11 cellular contexts compared by ENCODE assay signal in the genomic region with DNA sequence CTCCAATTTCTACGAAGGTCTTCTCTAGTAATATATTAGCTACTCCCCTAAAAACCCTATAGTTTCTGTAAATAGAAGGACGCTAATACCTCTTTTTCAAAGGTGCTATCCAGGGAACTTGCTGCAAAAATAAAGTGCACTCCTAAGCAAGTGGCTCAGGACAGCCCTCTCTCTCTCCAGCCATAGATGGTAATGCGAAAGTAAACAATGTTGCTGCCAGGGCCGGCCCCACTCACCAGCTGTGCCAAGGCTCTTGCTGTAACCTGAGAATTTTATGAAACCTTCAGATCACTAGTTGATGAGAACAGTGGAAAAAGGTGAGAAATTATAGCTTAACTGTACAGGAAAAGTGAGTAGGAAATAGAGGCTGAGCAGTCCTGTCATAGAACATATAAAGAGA. TPM values are rescaled to one million over a fixed set of nuclear protein-coding genes. Genes with fewer than 3 reads are reported as not detected.
DNase-seq lines count a peak whose midpoint lies in the region; ATAC-seq and TF ChIP-seq lines count a peak whose summit lies in the region.
"Had no signal": no experiment of that assay in that cellular context is flagged by ENCODE, and none has a peak within 500 bp of the region (broad histone marks: within the 10 kb centered on the region; RNA-seq: fewer than 3 reads in every experiment).

No MANE protein-coding gene starts in this region.

- ATAC-seq in activated B cell treated with CpG ODN at 0.5 μM for 24 hours (ENCODE audit: low read depth) (no peak), right lobe of liver (peak; percentile 100), HG02970 (IDR thresholded peaks at IDR 0.05; ENCODE audit: low FRiP score, unreplicated experiment) (no peak)
- ATAC-seq: activated T-helper 17 cell treated with anti-CD3 and anti-CD28 coated beads, Interleukin-2, amount 50 U/mL, for 72 hours; natural killer cell had no signal

- peaks cover 2% of the 10 kb centered on the region for H3K9me3 Mint-ChIP-seq in activated B cell treated with CpG ODN at 0.5 μM for 24 hours
- H3K9me3 Mint-ChIP-seq: activated T-helper 17 cell treated with anti-CD3 and anti-CD28 coated beads, Interleukin-2, amount 50 U/mL, for 72 hours had no signal

- H3K4me1 ChIP-seq in right lobe of liver: peaks cover 0 to 5% (median 2%) of the 10 kb centered on the region in 4 donors

- H3K27me3 ChIP-seq in MG63: no peaks in the 10 kb centered on the region
- H3K27me3 ChIP-seq in right lobe of liver: no peaks in the 10 kb centered on the region

- DNase-seq in AG10803 (ENCODE audit: low read depth) (peak; percentile 4), MG63 (peak; percentile 50), activated B cell treated with CpG ODN at 0.5 μM for 24 hours (no peak), right lobe of liver (peak; percentile 65 to 87 (median 83)), activated gamma-delta T cell (lab: John Stamatoyannopoulos, UW) (no peak), erythroblast (lab: John Stamatoyannopoulos, UW) (no peak), SKM-1 (lab: John Stamatoyannopoulos, UW; ENCODE audit: unreplicated experiment) (no peak)
- DNase-seq: natural killer cell had no signal

- POLR2A ChIA-PET in activated B cell treated with CpG ODN at 0.5 μM for 24 hours (lab: Charles Lee): interaction anchor here (1.3 kb wide), 1 partner anchor 9 kb away, joined by 4 read pairs; no protein-coding TSS in a partner anchor

- H3K27ac ChIP-seq in right lobe of liver: no peak overlapping the region

- intact Hi-C loops in activated B cell treated with CpG ODN at 0.5 μM for 24 hours (cut with micrococcal nuclease): loop anchor here (5.0 kb wide), 1 partner anchor 35 kb away; no protein-coding TSS in a partner anchor
- intact Hi-C loops in right lobe of liver (cut with DNase I): no loop called here

- no peak overlapping the region; the same call in 1 of the 2 replicates for H3K4me3 ChIP-seq in AG10803 (ENCODE audit: low read length)
- H3K4me3 ChIP-seq in MG63: no peak overlapping the region
- peak overlapping the region in 1 of 3 donors; percentile 22 for H3K4me3 ChIP-seq in right lobe of liver

- WGBS in right lobe of liver (ENCODE audit: insufficient coverage, low coverage, low lambda C conversion rate, missing lambda C conversion rate): 8% methylated on average over 4 of the region's 4 CpGs

- no peaks in the 10 kb centered on the region for H3K9me3 ChIP-seq in MG63
- no peaks in the 10 kb centered on the region for H3K9me3 ChIP-seq in right lobe of liver

- TF ChIP-seq POLR2A in right lobe of liver (IDR thresholded peaks at IDR 0.05) (no peak), erythroblast (IDR thresholded peaks at IDR 0.05; ENCODE audit: low read length) (no peak)

- CTCF ChIA-PET in activated B cell treated with CpG ODN at 0.5 μM for 24 hours (lab: Charles Lee): interaction anchor here (1.2 kb wide), 1 partner anchor 165 kb away, joined by 3 read pairs; no protein-coding TSS in a partner anchor

- no peaks in the 10 kb centered on the region for H3K27me3 Mint-ChIP-seq in activated B cell treated with CpG ODN at 0.5 μM for 24 hours

- TF ChIP-seq CTCF in AG10803 (conservative IDR thresholded peaks at IDR 0.05; ENCODE audit: low read length): no peak
- no peak for TF ChIP-seq CTCF in activated B cell treated with CpG ODN at 0.5 μM for 24 hours (IDR thresholded peaks at IDR 0.05)
- no peak for TF ChIP-seq CTCF in right lobe of liver (IDR thresholded peaks at IDR 0.05)

- H3K36me3 Mint-ChIP-seq in activated B cell treated with CpG ODN at 0.5 μM for 24 hours (ENCODE audit: low read depth): no peaks in the 10 kb centered on the region

- H3K4me1 Mint-ChIP-seq in activated B cell treated with CpG ODN at 0.5 μM for 24 hours: peaks cover 27% of the 10 kb centered on the region
- H3K4me1 Mint-ChIP-seq: activated T-helper 17 cell treated with anti-CD3 and anti-CD28 coated beads, Interleukin-2, amount 50 U/mL, for 72 hours; natural killer cell had no signal

- H3K4me3 Mint-ChIP-seq in activated B cell treated with CpG ODN at 0.5 μM for 24 hours: peak overlapping the region; percentile 36
- H3K4me3 Mint-ChIP-seq: activated T-helper 17 cell treated with anti-CD3 and anti-CD28 coated beads, Interleukin-2, amount 50 U/mL, for 72 hours; natural killer cell had no signal

- H3K36me3 ChIP-seq in MG63 (no peaks in the 10 kb centered on the region), right lobe of liver (no peaks in the 10 kb centered on the region)

- H3K27ac Mint-ChIP-seq in activated B cell treated with CpG ODN at 0.5 μM for 24 hours: no peak overlapping the region
- H3K27ac Mint-ChIP-seq: activated T-helper 17 cell treated with anti-CD3 and anti-CD28 coated beads, Interleukin-2, amount 50 U/mL, for 72 hours; IgD-negative memory B cell; natural killer cell had no signal

RNA-seq across cellular contexts. Expression of gene TAS2R39, which starts 10.9 kb away (rescaled TPM):
- not detected in 2 replicates for total RNA-seq in MG63 (2014; rRNA removed; shearing (Covaris generic); ENCODE audit: low replicate concordance)
- total RNA-seq in activated B cell treated with CpG ODN at 0.5 μM for 24 hours: not detected in 2 replicates
- not detected for total RNA-seq in right lobe of liver
- total RNA-seq: activated T-helper 17 cell treated with anti-CD3 and anti-CD28 coated beads, Interleukin-2, amount 50 U/mL, for 72 hours; natural killer cell had no signal

RNA-seq across cellular contexts. Expression of gene PIP, which starts 40.5 kb away (rescaled TPM):
- total RNA-seq in MG63 (2014; rRNA removed; shearing (Covaris generic); ENCODE audit: low replicate concordance): not detected in 2 replicates
- not detected in 2 replicates for total RNA-seq in activated B cell treated with CpG ODN at 0.5 μM for 24 hours
- not detected for total RNA-seq in right lobe of liver
- total RNA-seq: activated T-helper 17 cell treated with anti-CD3 and anti-CD28 coated beads, Interleukin-2, amount 50 U/mL, for 72 hours; natural killer cell had no signal

RNA-seq across cellular contexts. Expression of gene TAS2R40, which starts 49.5 kb away (rescaled TPM):
- total RNA-seq in MG63 (2014; rRNA removed; shearing (Covaris generic); ENCODE audit: low replicate concordance): not detected in 2 replicates
- total RNA-seq in activated B cell treated with CpG ODN at 0.5 μM for 24 hours (not detected in 2 replicates), right lobe of liver (not detected)
- total RNA-seq: activated T-helper 17 cell treated with anti-CD3 and anti-CD28 coated beads, Interleukin-2, amount 50 U/mL, for 72 hours; natural killer cell had no signal

Comparison
In these comparisons a context has a peak if more than half of its experiments do, and no peak if none do; other contexts are left out.
1. DNase-seq: peak in AG10803 (single experiment), MG63 (single experiment) and right lobe of liver (3 of 3); none in activated B cell treated with CpG ODN at 0.5 μM for 24 hours (single experiment), activated gamma-delta T cell (single experiment), erythroblast (0 of 2) and SKM-1 (single experiment).
2. ATAC-seq: peak in right lobe of liver (4 of 4); none in activated B cell treated with CpG ODN at 0.5 μM for 24 hours (single experiment) and HG02970 (single experiment).